In genomic region chr16:14611660-14612059, GRCh38 we compare ENCODE assay signal across 20 cellular contexts. TPM values are rescaled to one million over a fixed set of nuclear protein-coding genes. Genes with fewer than 3 reads are reported as not detected.
DNase-seq lines count a peak whose midpoint lies in the region; ATAC-seq, FAIRE-seq and TF ChIP-seq lines count a peak whose summit lies in the region.
"Had no signal": no experiment of that assay in that cellular context is flagged by ENCODE, and none has a peak within 500 bp of the region (broad histone marks: within the 10 kb centered on the region; RNA-seq: fewer than 3 reads in every experiment).

No MANE protein-coding gene starts in this region.

- CTCF ChIA-PET in HepG2 (lab: Yijun Ruan, JAX; ENCODE audit: low intra/inter-chr PET ratio, low total read pairs) = no interaction called here

- no peak for TF ChIP-seq CTCF in HepG2 (CRISPR knock-in tag; IDR thresholded peaks at IDR 0.05)
- no peak for TF ChIP-seq CTCF in right lobe of liver (IDR thresholded peaks at IDR 0.05)

- DNase-seq in HepG2 (ENCODE audit: low spot score) (no peak), right lobe of liver (no peak), Karpas-422 (no peak), mesenteric fat pad (ENCODE audit: low spot score) (peak; percentile 51), EL (no peak)
- DNase-seq in activated CD4-positive, alpha-beta T cell treated with anti-CD3 and anti-CD28 coated beads, Interleukin-2, amount 50 U/mL, for 4 hours = no peak
- DNase-seq: C1 segment of cervical spinal cord; Calu3; CD4-positive, alpha-beta memory T cell; COR-L47; DMS53; DMS79 treated with DMSO at 0.1 percent for 48 hours; GDM1; GM23248; H7; HCEC 1CT had no signal

- H3K4me1 ChIP-seq in HepG2 (ENCODE audit: insufficient read depth, low read length) (peaks cover 33% of the 10 kb centered on the region), right lobe of liver (no peaks in the 10 kb centered on the region), Karpas-422 (ENCODE audit: low read length) (peaks cover 53% of the 10 kb centered on the region)

- no peaks in the 10 kb centered on the region for H3K27me3 ChIP-seq in HepG2 (ENCODE audit: control insufficient read depth in 1 of 2, insufficient read depth in 2 of 2, low read length in 2 of 2)
- no peaks in the 10 kb centered on the region for H3K27me3 ChIP-seq in right lobe of liver
- H3K27me3 ChIP-seq in Karpas-422 (ENCODE audit: low read length) = no peaks in the 10 kb centered on the region

- WGBS in HepG2 (ENCODE audit: low lambda C conversion rate) = 96% methylated on average over 14 of the region's 14 CpGs
- WGBS in right lobe of liver (ENCODE audit: insufficient coverage, low coverage, low lambda C conversion rate, missing lambda C conversion rate) = 96% methylated on average over 13 of the region's 14 CpGs

- BruUV-seq in HepG2 (replicated peaks; lab: Mats Ljungman, UMichigan) = no TSS peak

- in situ Hi-C loops in HepG2 (cut with HindIII; ENCODE audit: extremely low pct_ligation_motif_present, low pct_unique_long_range_greater_than_20kb) = no loop called here

- TF ChIP-seq EP300 in HepG2 (IDR thresholded peaks at IDR 0.05; ENCODE audit: low read depth in 2 of 2, low read length in 2 of 2) (no peak), HepG2 (CRISPR knock-in tag; IDR thresholded peaks at IDR 0.05; ENCODE audit: borderline replicate concordance) (no peak)

- H3K27ac ChIP-seq in HepG2 (ENCODE audit: extremely low read length, insufficient read depth, low read length) (no peak overlapping the region), right lobe of liver (no peak overlapping the region), Karpas-422 (ENCODE audit: low read length) (peak overlapping the region; percentile 97; the same call in 1 of the 2 replicates)
- H3K27ac ChIP-seq: GM23248 had no signal

- peaks cover 38 to 76% of the 10 kb centered on the region in 2 experiments for H3K36me3 ChIP-seq in HepG2 (replicated peaks in 1 of 2; ENCODE audit: control insufficient read depth in 1 of 2, insufficient read depth in 2 of 2, low read length in 2 of 2)
- H3K36me3 ChIP-seq in right lobe of liver = peaks cover 0 to 70% (median 8%) of the 10 kb centered on the region in 4 donors
- peaks cover 34% of the 10 kb centered on the region for H3K36me3 ChIP-seq in Karpas-422 (ENCODE audit: insufficient read depth, low read length)

- no peak for TF ChIP-seq RAD21 in HepG2 (CRISPR knock-in tag; IDR thresholded peaks at IDR 0.05)

- no peak for FAIRE-seq in HepG2 (lab: Jason Lieb, UNC)
- FAIRE-seq: GM12878, GM19239, H1 had no signal

- H3K4me3 ChIP-seq in HepG2 (replicated peaks in 1 of 3; ENCODE audit: insufficient read depth in 1 of 3, low read depth in 2 of 3, low read length in 3 of 3) (no peak overlapping the region), right lobe of liver (no peak overlapping the region), Karpas-422 (ENCODE audit: low read length) (no peak overlapping the region)
- H3K4me3 ChIP-seq: GM12878, GM23248 had no signal

- intact Hi-C loops in HepG2 (cut with micrococcal nuclease; ENCODE audit: unreplicated experiment) (no loop called here), right lobe of liver (cut with DNase I) (no loop called here)

- POLR2A ChIA-PET in HepG2 (lab: Yijun Ruan, JAX) = interaction anchor here (0.7 to 1.5 kb wide), 2 partner anchors 18 to 22 kb away, joined by 3 to 4 read pairs; partner anchors contain the start of gene PARN

- no peaks in the 10 kb centered on the region for H3K9me2 ChIP-seq in Karpas-422 (replicated peaks; ENCODE audit: insufficient read depth, low read length)

- H3K9me3 ChIP-seq in HepG2 (ENCODE audit: low read length) (no peaks in the 10 kb centered on the region), right lobe of liver (no peaks in the 10 kb centered on the region), Karpas-422 (ENCODE audit: low read length) (no peaks in the 10 kb centered on the region)

- no peak overlapping the region for H2AFZ ChIP-seq in HepG2 (ENCODE audit: low read length)
- H2AFZ ChIP-seq in Karpas-422 (ENCODE audit: low read length) = no peak overlapping the region
- H2AFZ ChIP-seq: GM23248 had no signal

- H3K4me2 ChIP-seq in HepG2 (ENCODE audit: low read depth, low read length) = no peak overlapping the region
- no peak overlapping the region for H3K4me2 ChIP-seq in Karpas-422 (ENCODE audit: low read depth, low read length, poor library complexity, severe bottlenecking)

- TF ChIP-seq POLR2A in HepG2 (IDR thresholded peaks at IDR 0.05; ENCODE audit: insufficient read depth in 1 of 2, low read depth in 2 of 2, low read length in 2 of 2) (no peak), right lobe of liver (IDR thresholded peaks at IDR 0.05) (no peak)

- no peaks in the 10 kb centered on the region for H3K79me2 ChIP-seq in HepG2 (ENCODE audit: insufficient read depth, low read length)
- peaks cover 16% of the 10 kb centered on the region; the same call in 1 of the 2 replicates for H3K79me2 ChIP-seq in Karpas-422 (ENCODE audit: low read length)

- H4K20me1 ChIP-seq in HepG2 (ENCODE audit: insufficient read depth, low read length) (no peaks in the 10 kb centered on the region), Karpas-422 (ENCODE audit: insufficient read depth, low read depth, low read length) (no peaks in the 10 kb centered on the region)

- ATAC-seq in HepG2 = no peak
- no peak for ATAC-seq in right lobe of liver
- no peak for ATAC-seq in HG03045 (IDR thresholded peaks at IDR 0.05; ENCODE audit: unreplicated experiment)
- ATAC-seq: GM12878 had no signal

- H3K9ac ChIP-seq in HepG2 (ENCODE audit: insufficient read depth, low read depth, low read length) = no peak overlapping the region
- no peak overlapping the region for H3K9ac ChIP-seq in Karpas-422 (ENCODE audit: low read length)
- H3K9ac ChIP-seq: GM23248 had no signal

TF ChIP-seq in HepG2, 621 proteins besides CTCF, POLR2A, EP300 and RAD21:
- TF ChIP-seq ZNF772 (CRISPR knock-in tag; IDR thresholded peaks at IDR 0.05) (no peak), SOX5 (CRISPR knock-in tag; IDR thresholded peaks at IDR 0.05; ENCODE audit: borderline replicate concordance) (0 out of 2 replicates have a peak, but pooled peaks have one; percentile 6), CEBPB (IDR thresholded peaks at IDR 0.05; ENCODE audit: borderline replicate concordance, low read depth, low read length) (peak; percentile 79; the same call in 1 of the 2 replicates)

RNA-seq across cellular contexts. Expression of gene PARN, which starts 18.4 kb away (rescaled TPM):
- total RNA-seq in HepG2 (2016; rRNA removed; fragmentation: Illumina TruSeq; extraction: Trizol) = 47.6 and 54.8 TPM in 2 replicates
- total RNA-seq in HepG2 (2016; cell fraction: cytosol; rRNA removed; fragmentation: Illumina TruSeq; extraction: Trizol; ENCODE audit: low read depth) = 25.3 and 26.1 TPM in 2 replicates
- 46.1 and 54.7 TPM in 2 replicates for total RNA-seq in HepG2 (2016; cell fraction: insoluble cytoplasmic fraction; rRNA removed; fragmentation: Illumina TruSeq; extraction: Trizol)
- total RNA-seq in HepG2 (2016; cell fraction: membrane; rRNA removed; fragmentation: Illumina TruSeq; extraction: Trizol) = 22.1 and 23.9 TPM in 2 replicates
- 57.0 and 57.3 TPM in 2 replicates for total RNA-seq in HepG2 (2016; cell fraction: nucleus; rRNA removed; fragmentation: Illumina TruSeq; extraction: Trizol)
- polyA plus RNA-seq in HepG2 (2011; rRNA removed) = 11.7 and 13.3 TPM in 2 replicates
- polyA plus RNA-seq in HepG2 (2011; cell fraction: cytosol; rRNA removed) = 7.3 and 10.1 TPM in 2 replicates
- polyA plus RNA-seq in HepG2 (2011; cell fraction: nucleus; rRNA removed) = 21.8 and 27.8 TPM in 2 replicates
- polyA plus RNA-seq in HepG2 (2012) = 25.7 and 33.7 TPM in 2 replicates
- 4.9 and 5.1 TPM in 2 replicates for polyA plus RNA-seq in HepG2 (2016; cell fraction: cytosol; fragmentation: Illumina TruSeq; extraction: Trizol; ENCODE audit: low read depth)
- polyA plus RNA-seq in HepG2 (2016; cell fraction: insoluble cytoplasmic fraction; fragmentation: Illumina TruSeq; extraction: Trizol; ENCODE audit: low read depth) = 52.1 and 52.5 TPM in 2 replicates
- 10.4 and 12.2 TPM in 2 replicates for polyA plus RNA-seq in HepG2 (2016; cell fraction: membrane; fragmentation: Illumina TruSeq; extraction: Trizol; ENCODE audit: low read depth)
- polyA plus RNA-seq in HepG2 (2016; cell fraction: nucleus; fragmentation: Illumina TruSeq; extraction: Trizol; ENCODE audit: insufficient read depth, low read depth) = 43.6 and 48.8 TPM in 2 replicates
- polyA minus RNA-seq in HepG2 (2011; rRNA and poly(A)+ RNA removed; ENCODE audit: low replicate concordance) = 17.2 and 35.9 TPM in 2 replicates
- polyA minus RNA-seq in HepG2 (2011; cell fraction: cytosol; rRNA and poly(A)+ RNA removed) = 18.8 and 27.2 TPM in 2 replicates
- polyA minus RNA-seq in HepG2 (2011; cell fraction: nucleus; rRNA and poly(A)+ RNA removed) = 66.4 and 70.1 TPM in 2 replicates
- 10 to 100 TPM; 12.1 to 28.0 (median 15.6) TPM for total RNA-seq in right lobe of liver
- 51.1 and 90.9 TPM in 2 replicates for total RNA-seq in Karpas-422 (2014; rRNA removed; shearing (Covaris generic); ENCODE audit: low replicate concordance)
- total RNA-seq in mesenteric fat pad = 23.3 TPM

RNA-seq across cellular contexts. Expression of gene BFAR, which starts 21.1 kb away (rescaled TPM):
- total RNA-seq in HepG2 (2016; rRNA removed; fragmentation: Illumina TruSeq; extraction: Trizol) (96.9 and 98.2 TPM in 2 replicates), right lobe of liver (10 to 100 TPM; 17.4 to 31.2 (median 22.9) TPM), mesenteric fat pad (53.3 TPM)
- 35.9 and 40.9 TPM in 2 replicates for total RNA-seq in HepG2 (2016; cell fraction: cytosol; rRNA removed; fragmentation: Illumina TruSeq; extraction: Trizol; ENCODE audit: low read depth)
- total RNA-seq in HepG2 (2016; cell fraction: insoluble cytoplasmic fraction; rRNA removed; fragmentation: Illumina TruSeq; extraction: Trizol) = 88.6 and 96.1 TPM in 2 replicates
- total RNA-seq in HepG2 (2016; cell fraction: membrane; rRNA removed; fragmentation: Illumina TruSeq; extraction: Trizol) = 89.4 and 93.4 TPM in 2 replicates
- total RNA-seq in HepG2 (2016; cell fraction: nucleus; rRNA removed; fragmentation: Illumina TruSeq; extraction: Trizol) = 68.6 and 78.4 TPM in 2 replicates
- polyA plus RNA-seq in HepG2 (2011; rRNA removed) = 91.6 and 120 TPM in 2 replicates
- 104 and 117 TPM in 2 replicates for polyA plus RNA-seq in HepG2 (2011; cell fraction: cytosol; rRNA removed)
- polyA plus RNA-seq in HepG2 (2011; cell fraction: nucleus; rRNA removed) = 33.4 and 38.4 TPM in 2 replicates
- 101 and 126 TPM in 2 replicates for polyA plus RNA-seq in HepG2 (2012)
- 37.6 and 38.7 TPM in 2 replicates for polyA plus RNA-seq in HepG2 (2016; cell fraction: cytosol; fragmentation: Illumina TruSeq; extraction: Trizol; ENCODE audit: low read depth)
- 100 and 109 TPM in 2 replicates for polyA plus RNA-seq in HepG2 (2016; cell fraction: insoluble cytoplasmic fraction; fragmentation: Illumina TruSeq; extraction: Trizol; ENCODE audit: low read depth)
- 80.8 and 84.4 TPM in 2 replicates for polyA plus RNA-seq in HepG2 (2016; cell fraction: membrane; fragmentation: Illumina TruSeq; extraction: Trizol; ENCODE audit: low read depth)
- 99.3 and 101 TPM in 2 replicates for polyA plus RNA-seq in HepG2 (2016; cell fraction: nucleus; fragmentation: Illumina TruSeq; extraction: Trizol; ENCODE audit: insufficient read depth, low read depth)
- polyA minus RNA-seq in HepG2 (2011; rRNA and poly(A)+ RNA removed; ENCODE audit: low replicate concordance) = 84.9 and 154 TPM in 2 replicates
- 73.7 and 80.7 TPM in 2 replicates for polyA minus RNA-seq in HepG2 (2011; cell fraction: cytosol; rRNA and poly(A)+ RNA removed)
- polyA minus RNA-seq in HepG2 (2011; cell fraction: nucleus; rRNA and poly(A)+ RNA removed) = 75.8 and 77.7 TPM in 2 replicates
- total RNA-seq in Karpas-422 (2014; rRNA removed; shearing (Covaris generic); ENCODE audit: low replicate concordance) = 45.5 and 55.8 TPM in 2 replicates
